1 cellular context compared by ENCODE assay signal in the genomic region with DNA sequence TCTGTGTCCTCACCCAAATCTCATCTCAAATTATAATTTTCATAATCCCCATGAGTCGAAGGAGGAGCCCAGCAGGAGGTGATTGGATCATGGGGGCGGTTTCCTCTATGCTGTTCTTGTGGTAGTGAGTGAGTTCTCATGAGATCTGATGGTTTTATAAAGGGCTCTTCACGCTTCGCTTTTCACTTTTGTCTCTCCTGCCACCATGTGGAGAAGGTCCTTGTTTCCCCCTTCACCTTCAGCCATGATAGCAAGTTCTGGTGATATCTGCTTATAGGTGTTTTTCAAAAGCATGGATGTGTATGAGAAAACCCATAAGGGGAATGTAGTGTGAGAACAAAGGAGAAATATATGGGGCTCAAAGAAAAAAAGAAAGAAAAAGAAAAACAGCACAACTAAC.
TF ChIP-seq lines count a peak whose summit lies in the region.

No MANE protein-coding gene starts in this region.

TF ChIP-seq in GM23338, 12 proteins besides CTCF, POLR2A, EP300 and RAD21 (continued from another document):
- TF ChIP-seq, protein P1, sequence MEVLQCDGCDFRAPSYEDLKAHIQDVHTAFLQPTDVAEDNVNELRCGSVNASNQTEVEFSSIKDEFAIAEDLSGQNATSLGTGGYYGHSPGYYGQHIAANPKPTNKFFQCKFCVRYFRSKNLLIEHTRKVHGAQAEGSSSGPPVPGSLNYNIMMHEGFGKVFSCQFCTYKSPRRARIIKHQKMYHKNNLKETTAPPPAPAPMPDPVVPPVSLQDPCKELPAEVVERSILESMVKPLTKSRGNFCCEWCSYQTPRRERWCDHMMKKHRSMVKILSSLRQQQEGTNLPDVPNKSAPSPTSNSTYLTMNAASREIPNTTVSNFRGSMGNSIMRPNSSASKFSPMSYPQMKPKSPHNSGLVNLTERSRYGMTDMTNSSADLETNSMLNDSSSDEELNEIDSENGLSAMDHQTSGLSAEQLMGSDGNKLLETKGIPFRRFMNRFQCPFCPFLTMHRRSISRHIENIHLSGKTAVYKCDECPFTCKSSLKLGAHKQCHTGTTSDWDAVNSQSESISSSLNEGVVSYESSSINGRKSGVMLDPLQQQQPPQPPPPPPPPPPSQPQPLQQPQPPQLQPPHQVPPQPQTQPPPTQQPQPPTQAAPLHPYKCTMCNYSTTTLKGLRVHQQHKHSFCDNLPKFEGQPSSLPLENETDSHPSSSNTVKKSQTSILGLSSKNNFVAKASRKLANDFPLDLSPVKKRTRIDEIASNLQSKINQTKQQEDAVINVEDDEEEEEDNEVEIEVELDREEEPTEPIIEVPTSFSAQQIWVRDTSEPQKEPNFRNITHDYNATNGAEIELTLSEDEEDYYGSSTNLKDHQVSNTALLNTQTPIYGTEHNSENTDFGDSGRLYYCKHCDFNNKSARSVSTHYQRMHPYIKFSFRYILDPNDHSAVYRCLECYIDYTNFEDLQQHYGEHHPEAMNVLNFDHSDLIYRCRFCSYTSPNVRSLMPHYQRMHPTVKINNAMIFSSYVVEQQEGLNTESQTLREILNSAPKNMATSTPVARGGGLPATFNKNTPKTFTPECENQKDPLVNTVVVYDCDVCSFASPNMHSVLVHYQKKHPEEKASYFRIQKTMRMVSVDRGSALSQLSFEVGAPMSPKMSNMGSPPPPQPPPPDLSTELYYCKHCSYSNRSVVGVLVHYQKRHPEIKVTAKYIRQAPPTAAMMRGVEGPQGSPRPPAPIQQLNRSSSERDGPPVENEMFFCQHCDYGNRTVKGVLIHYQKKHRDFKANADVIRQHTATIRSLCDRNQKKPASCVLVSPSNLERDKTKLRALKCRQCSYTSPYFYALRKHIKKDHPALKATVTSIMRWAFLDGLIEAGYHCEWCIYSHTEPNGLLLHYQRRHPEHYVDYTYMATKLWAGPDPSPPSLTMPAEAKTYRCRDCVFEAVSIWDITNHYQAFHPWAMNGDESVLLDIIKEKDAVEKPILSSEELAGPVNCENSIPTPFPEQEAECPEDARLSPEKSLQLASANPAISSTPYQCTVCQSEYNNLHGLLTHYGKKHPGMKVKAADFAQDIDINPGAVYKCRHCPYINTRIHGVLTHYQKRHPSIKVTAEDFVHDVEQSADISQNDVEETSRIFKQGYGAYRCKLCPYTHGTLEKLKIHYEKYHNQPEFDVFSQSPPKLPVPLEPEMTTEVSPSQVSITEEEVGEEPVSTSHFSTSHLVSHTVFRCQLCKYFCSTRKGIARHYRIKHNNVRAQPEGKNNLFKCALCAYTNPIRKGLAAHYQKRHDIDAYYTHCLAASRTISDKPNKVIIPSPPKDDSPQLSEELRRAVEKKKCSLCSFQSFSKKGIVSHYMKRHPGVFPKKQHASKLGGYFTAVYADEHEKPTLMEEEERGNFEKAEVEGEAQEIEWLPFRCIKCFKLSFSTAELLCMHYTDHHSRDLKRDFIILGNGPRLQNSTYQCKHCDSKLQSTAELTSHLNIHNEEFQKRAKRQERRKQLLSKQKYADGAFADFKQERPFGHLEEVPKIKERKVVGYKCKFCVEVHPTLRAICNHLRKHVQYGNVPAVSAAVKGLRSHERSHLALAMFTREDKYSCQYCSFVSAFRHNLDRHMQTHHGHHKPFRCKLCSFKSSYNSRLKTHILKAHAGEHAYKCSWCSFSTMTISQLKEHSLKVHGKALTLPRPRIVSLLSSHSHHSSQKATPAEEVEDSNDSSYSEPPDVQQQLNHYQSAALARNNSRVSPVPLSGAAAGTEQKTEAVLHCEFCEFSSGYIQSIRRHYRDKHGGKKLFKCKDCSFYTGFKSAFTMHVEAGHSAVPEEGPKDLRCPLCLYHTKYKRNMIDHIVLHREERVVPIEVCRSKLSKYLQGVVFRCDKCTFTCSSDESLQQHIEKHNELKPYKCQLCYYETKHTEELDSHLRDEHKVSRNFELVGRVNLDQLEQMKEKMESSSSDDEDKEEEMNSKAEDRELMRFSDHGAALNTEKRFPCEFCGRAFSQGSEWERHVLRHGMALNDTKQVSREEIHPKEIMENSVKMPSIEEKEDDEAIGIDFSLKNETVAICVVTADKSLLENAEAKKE (CRISPR knock-in tag; IDR thresholded peaks at IDR 0.05): no peak
- no peak for TF ChIP-seq EZH2phosphoT487 (IDR thresholded peaks at IDR 0.05; ENCODE audit: unreplicated experiment)
- no peak for TF ChIP-seq EZH2 (IDR thresholded peaks at IDR 0.05; ENCODE audit: low read depth, unreplicated experiment)
- no peak for TF ChIP-seq ZNF114 (CRISPR knock-in tag; IDR thresholded peaks at IDR 0.05)
- TF ChIP-seq, protein P2, sequence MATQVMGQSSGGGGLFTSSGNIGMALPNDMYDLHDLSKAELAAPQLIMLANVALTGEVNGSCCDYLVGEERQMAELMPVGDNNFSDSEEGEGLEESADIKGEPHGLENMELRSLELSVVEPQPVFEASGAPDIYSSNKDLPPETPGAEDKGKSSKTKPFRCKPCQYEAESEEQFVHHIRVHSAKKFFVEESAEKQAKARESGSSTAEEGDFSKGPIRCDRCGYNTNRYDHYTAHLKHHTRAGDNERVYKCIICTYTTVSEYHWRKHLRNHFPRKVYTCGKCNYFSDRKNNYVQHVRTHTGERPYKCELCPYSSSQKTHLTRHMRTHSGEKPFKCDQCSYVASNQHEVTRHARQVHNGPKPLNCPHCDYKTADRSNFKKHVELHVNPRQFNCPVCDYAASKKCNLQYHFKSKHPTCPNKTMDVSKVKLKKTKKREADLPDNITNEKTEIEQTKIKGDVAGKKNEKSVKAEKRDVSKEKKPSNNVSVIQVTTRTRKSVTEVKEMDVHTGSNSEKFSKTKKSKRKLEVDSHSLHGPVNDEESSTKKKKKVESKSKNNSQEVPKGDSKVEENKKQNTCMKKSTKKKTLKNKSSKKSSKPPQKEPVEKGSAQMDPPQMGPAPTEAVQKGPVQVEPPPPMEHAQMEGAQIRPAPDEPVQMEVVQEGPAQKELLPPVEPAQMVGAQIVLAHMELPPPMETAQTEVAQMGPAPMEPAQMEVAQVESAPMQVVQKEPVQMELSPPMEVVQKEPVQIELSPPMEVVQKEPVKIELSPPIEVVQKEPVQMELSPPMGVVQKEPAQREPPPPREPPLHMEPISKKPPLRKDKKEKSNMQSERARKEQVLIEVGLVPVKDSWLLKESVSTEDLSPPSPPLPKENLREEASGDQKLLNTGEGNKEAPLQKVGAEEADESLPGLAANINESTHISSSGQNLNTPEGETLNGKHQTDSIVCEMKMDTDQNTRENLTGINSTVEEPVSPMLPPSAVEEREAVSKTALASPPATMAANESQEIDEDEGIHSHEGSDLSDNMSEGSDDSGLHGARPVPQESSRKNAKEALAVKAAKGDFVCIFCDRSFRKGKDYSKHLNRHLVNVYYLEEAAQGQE (IDR thresholded peaks at IDR 0.05; ENCODE audit: unreplicated experiment): no peak
- TF ChIP-seq NANOG (IDR thresholded peaks at IDR 0.05; ENCODE audit: borderline replicate concordance): no peak
- TF ChIP-seq POLR2AphosphoS5 (IDR thresholded peaks at IDR 0.05; ENCODE audit: low read depth): no peak
- no peak for TF ChIP-seq STAT1 (IDR thresholded peaks at IDR 0.05; ENCODE audit: unreplicated experiment)
- TF ChIP-seq, protein P3, sequence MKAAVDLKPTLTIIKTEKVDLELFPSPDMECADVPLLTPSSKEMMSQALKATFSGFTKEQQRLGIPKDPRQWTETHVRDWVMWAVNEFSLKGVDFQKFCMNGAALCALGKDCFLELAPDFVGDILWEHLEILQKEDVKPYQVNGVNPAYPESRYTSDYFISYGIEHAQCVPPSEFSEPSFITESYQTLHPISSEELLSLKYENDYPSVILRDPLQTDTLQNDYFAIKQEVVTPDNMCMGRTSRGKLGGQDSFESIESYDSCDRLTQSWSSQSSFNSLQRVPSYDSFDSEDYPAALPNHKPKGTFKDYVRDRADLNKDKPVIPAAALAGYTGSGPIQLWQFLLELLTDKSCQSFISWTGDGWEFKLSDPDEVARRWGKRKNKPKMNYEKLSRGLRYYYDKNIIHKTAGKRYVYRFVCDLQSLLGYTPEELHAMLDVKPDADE (IDR thresholded peaks at IDR 0.05): no peak
- TF ChIP-seq ZNF331 (CRISPR knock-in tag; IDR thresholded peaks at IDR 0.05; ENCODE audit: low read depth): no peak
- no peak for TF ChIP-seq JUNB (IDR thresholded peaks at IDR 0.05; ENCODE audit: unreplicated experiment)
